Comparison of ENCODE assay signal across 1 cellular context in the genomic region with DNA sequence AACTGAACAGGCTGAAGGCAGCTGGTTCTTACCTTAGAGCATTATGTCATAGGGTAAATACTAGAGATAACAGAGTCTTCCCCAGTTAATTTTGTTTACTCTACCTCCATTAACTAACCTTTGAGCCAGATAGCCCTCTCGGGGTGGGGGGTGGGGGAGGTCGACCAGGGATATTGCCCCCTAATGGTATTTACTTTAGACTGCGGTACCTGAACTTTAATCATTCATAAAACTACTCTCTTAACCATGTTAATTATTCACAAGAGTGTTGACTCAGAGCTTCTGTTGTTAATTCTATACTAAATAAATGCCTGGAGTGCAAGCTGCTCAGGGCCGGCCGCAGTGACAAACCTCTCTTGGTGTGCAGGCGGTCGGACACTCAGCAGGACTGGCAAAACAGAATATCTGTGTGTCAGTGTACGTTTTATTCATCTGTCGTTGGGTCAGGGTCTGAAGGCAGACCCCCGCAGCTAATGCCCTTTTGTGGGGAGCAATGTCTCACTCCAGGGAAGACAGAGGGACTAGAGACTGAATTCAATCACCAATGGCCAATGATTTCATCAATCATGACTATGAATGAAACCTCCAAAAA.
TF ChIP-seq lines count a peak whose summit lies in the region.

No MANE protein-coding gene starts in this region.

TF ChIP-seq in HepG2, 621 proteins besides CTCF, POLR2A, EP300 and RAD21 (continued from another document and continues in another):
- TF ChIP-seq, protein P1, sequence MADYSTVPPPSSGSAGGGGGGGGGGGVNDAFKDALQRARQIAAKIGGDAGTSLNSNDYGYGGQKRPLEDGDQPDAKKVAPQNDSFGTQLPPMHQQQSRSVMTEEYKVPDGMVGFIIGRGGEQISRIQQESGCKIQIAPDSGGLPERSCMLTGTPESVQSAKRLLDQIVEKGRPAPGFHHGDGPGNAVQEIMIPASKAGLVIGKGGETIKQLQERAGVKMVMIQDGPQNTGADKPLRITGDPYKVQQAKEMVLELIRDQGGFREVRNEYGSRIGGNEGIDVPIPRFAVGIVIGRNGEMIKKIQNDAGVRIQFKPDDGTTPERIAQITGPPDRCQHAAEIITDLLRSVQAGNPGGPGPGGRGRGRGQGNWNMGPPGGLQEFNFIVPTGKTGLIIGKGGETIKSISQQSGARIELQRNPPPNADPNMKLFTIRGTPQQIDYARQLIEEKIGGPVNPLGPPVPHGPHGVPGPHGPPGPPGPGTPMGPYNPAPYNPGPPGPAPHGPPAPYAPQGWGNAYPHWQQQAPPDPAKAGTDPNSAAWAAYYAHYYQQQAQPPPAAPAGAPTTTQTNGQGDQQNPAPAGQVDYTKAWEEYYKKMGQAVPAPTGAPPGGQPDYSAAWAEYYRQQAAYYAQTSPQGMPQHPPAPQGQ (CRISPR knock-in tag; IDR thresholded peaks at IDR 0.05; ENCODE audit: borderline replicate concordance) = no peak
- TF ChIP-seq SRSF1 (optimal IDR thresholded peaks at IDR 0.05; ENCODE audit: low read depth, low read length) (no peak), ZNF510 (CRISPR knock-in tag; IDR thresholded peaks at IDR 0.05; ENCODE audit: low read depth) (no peak), KMT2B (CRISPR knock-in tag; IDR thresholded peaks at IDR 0.05) (peak; percentile 82; the same call in 1 of the 2 replicates), ZNF253 (CRISPR knock-in tag; IDR thresholded peaks at IDR 0.05; ENCODE audit: borderline replicate concordance) (no peak), ZNF30 (CRISPR knock-in tag; IDR thresholded peaks at IDR 0.05) (no peak), MYNN (CRISPR knock-in tag; IDR thresholded peaks at IDR 0.05; ENCODE audit: low read depth) (no peak; the same call in 1 of the 2 replicates), SIX1 (CRISPR knock-in tag; IDR thresholded peaks at IDR 0.05; ENCODE audit: borderline replicate concordance) (peak; percentile 96), ZMYM3 (CRISPR knock-in tag; IDR thresholded peaks at IDR 0.05) (peak; percentile 100), ZFP36L2 (CRISPR knock-in tag; IDR thresholded peaks at IDR 0.05) (no peak), ZNF3 (CRISPR knock-in tag; IDR thresholded peaks at IDR 0.05) (peak; percentile 38; the same call in 1 of the 2 replicates), RARA (CRISPR knock-in tag; IDR thresholded peaks at IDR 0.05) (peak; percentile 87), ATF7-NPFF (CRISPR knock-in tag; IDR thresholded peaks at IDR 0.05; ENCODE audit: low read depth) (no peak; the same call in 1 of the 2 replicates), NFE2L1 (CRISPR knock-in tag; IDR thresholded peaks at IDR 0.05; ENCODE audit: borderline replicate concordance) (no peak), ZNF788 (CRISPR knock-in tag; IDR thresholded peaks at IDR 0.05; ENCODE audit: borderline replicate concordance) (peak; percentile 77; the same call in 1 of the 2 replicates), RFX1 (IDR thresholded peaks at IDR 0.05) (no peak), HDAC2 (CRISPR knock-in tag; IDR thresholded peaks at IDR 0.05) (peak; percentile 96), SNAPC2 (CRISPR knock-in tag; IDR thresholded peaks at IDR 0.05) (peak; percentile 81), GPN1 (CRISPR knock-in tag; IDR thresholded peaks at IDR 0.05; ENCODE audit: borderline replicate concordance) (no peak), ZKSCAN5 (CRISPR knock-in tag; IDR thresholded peaks at IDR 0.05) (no peak), PHB2 (IDR thresholded peaks at IDR 0.05; ENCODE audit: partially characterized antibody) (no peak), MXI1 (IDR thresholded peaks at IDR 0.05; ENCODE audit: borderline replicate concordance, low read depth, low read length) (no peak; the same call in 2 of the 3 replicates), HNRNPUL1 (IDR thresholded peaks at IDR 0.05; ENCODE audit: low read depth, low read length) (peak; percentile 86; the same call in 1 of the 2 replicates), MAFK (conservative IDR thresholded peaks at IDR 0.05 in 1 of 2, IDR thresholded peaks at IDR 0.05 in 1 of 2; ENCODE audit: low read length in 2 of 2) (0 out of 4 replicates have a peak, but pooled peaks of 1 of the 2 experiments have one; percentile 8), ZNF557 (CRISPR knock-in tag; IDR thresholded peaks at IDR 0.05) (no peak), SOX6 (IDR thresholded peaks at IDR 0.05) (no peak), SOX6 (CRISPR knock-in tag; IDR thresholded peaks at IDR 0.05) (peak; percentile 93; the same call in 1 of the 2 replicates), ZNF879 (CRISPR knock-in tag; IDR thresholded peaks at IDR 0.05) (no peak), NONO (IDR thresholded peaks at IDR 0.05) (no peak), NONO (CRISPR knock-in tag; conservative IDR thresholded peaks at IDR 0.05) (peak; percentile 68), ZNF235 (CRISPR knock-in tag; IDR thresholded peaks at IDR 0.05; ENCODE audit: borderline replicate concordance) (peak; percentile 51; the same call in 1 of the 2 replicates), NR2C2 (CRISPR knock-in tag; IDR thresholded peaks at IDR 0.05; ENCODE audit: borderline replicate concordance) (peak; percentile 31; the same call in 1 of the 2 replicates), HMG20B (CRISPR knock-in tag; conservative IDR thresholded peaks at IDR 0.05) (peak; percentile 87; the same call in 1 of the 2 replicates), AKAP8 (CRISPR knock-in tag; IDR thresholded peaks at IDR 0.05) (no peak), NR2F6 (IDR thresholded peaks at IDR 0.05) (peak; percentile 94), NR2F6 (CRISPR knock-in tag; IDR thresholded peaks at IDR 0.05) (peak; percentile 84), BHLHE40 (IDR thresholded peaks at IDR 0.05; ENCODE audit: low read length) (no peak), TSC22D2 (CRISPR knock-in tag; IDR thresholded peaks at IDR 0.05; ENCODE audit: borderline replicate concordance) (no peak), SP5 (CRISPR knock-in tag; IDR thresholded peaks at IDR 0.05; ENCODE audit: borderline replicate concordance, low read depth) (no peak), MTF1 (CRISPR knock-in tag; IDR thresholded peaks at IDR 0.05) (peak; percentile 75; the same call in 1 of the 2 replicates), SATB2 (CRISPR knock-in tag; IDR thresholded peaks at IDR 0.05) (peak; percentile 71; the same call in 1 of the 2 replicates), CBX5 (CRISPR knock-in tag; IDR thresholded peaks at IDR 0.05; ENCODE audit: borderline replicate concordance) (peak; percentile 96), TEAD2 (CRISPR knock-in tag; IDR thresholded peaks at IDR 0.05) (no peak)
- TF ChIP-seq, protein P2, sequence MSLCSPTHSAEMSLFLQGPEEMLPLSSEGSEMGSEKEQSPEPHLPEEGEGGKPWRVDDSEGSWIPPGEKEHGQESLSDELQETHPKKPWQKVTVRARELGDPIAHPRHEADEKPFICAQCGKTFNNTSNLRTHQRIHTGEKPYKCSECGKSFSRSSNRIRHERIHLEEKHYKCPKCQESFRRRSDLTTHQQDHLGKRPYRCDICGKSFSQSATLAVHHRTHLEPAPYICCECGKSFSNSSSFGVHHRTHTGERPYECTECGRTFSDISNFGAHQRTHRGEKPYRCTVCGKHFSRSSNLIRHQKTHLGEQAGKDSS (CRISPR knock-in tag; IDR thresholded peaks at IDR 0.05; ENCODE audit: borderline replicate concordance, low read depth) = peak; percentile 81; the same call in 1 of the 2 replicates
- TF ChIP-seq, protein P3, sequence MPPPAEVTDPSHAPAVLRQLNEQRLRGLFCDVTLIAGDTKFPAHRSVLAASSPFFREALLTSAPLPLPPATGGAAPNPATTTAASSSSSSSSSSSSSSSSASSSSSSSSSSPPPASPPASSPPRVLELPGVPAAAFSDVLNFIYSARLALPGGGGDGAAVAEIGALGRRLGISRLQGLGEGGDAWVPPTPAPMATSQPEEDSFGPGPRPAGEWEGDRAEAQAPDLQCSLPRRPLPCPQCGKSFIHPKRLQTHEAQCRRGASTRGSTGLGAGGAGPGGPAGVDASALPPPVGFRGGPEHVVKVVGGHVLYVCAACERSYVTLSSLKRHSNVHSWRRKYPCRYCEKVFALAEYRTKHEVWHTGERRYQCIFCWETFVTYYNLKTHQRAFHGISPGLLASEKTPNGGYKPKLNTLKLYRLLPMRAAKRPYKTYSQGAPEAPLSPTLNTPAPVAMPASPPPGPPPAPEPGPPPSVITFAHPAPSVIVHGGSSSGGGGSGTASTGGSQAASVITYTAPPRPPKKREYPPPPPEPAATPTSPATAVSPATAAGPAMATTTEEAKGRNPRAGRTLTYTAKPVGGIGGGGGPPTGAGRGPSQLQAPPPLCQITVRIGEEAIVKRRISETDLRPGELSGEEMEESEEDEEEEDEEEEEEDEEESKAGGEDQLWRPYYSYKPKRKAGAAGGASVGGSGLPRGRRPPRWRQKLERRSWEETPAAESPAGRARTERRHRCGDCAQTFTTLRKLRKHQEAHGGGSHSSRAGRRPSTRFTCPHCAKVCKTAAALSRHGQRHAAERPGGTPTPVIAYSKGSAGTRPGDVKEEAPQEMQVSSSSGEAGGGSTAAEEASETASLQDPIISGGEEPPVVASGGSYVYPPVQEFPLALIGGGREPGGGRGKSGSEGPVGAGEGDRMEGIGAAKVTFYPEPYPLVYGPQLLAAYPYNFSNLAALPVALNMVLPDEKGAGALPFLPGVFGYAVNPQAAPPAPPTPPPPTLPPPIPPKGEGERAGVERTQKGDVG (CRISPR knock-in tag; IDR thresholded peaks at IDR 0.05; ENCODE audit: borderline replicate concordance) = peak; percentile 73
- TF ChIP-seq, protein P4, sequence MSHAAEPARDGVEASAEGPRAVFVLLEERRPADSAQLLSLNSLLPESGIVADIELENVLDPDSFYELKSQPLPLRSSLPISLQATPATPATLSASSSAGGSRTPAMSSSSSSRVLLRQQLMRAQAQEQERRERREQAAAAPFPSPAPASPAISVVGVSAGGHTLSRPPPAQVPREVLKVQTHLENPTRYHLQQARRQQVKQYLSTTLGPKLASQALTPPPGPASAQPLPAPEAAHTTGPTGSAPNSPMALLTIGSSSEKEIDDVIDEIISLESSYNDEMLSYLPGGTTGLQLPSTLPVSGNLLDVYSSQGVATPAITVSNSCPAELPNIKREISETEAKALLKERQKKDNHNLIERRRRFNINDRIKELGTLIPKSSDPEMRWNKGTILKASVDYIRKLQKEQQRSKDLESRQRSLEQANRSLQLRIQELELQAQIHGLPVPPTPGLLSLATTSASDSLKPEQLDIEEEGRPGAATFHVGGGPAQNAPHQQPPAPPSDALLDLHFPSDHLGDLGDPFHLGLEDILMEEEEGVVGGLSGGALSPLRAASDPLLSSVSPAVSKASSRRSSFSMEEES (CRISPR knock-in tag; IDR thresholded peaks at IDR 0.05) = peak; percentile 32; the same call in 1 of the 2 replicates
- TF ChIP-seq, protein P5, sequence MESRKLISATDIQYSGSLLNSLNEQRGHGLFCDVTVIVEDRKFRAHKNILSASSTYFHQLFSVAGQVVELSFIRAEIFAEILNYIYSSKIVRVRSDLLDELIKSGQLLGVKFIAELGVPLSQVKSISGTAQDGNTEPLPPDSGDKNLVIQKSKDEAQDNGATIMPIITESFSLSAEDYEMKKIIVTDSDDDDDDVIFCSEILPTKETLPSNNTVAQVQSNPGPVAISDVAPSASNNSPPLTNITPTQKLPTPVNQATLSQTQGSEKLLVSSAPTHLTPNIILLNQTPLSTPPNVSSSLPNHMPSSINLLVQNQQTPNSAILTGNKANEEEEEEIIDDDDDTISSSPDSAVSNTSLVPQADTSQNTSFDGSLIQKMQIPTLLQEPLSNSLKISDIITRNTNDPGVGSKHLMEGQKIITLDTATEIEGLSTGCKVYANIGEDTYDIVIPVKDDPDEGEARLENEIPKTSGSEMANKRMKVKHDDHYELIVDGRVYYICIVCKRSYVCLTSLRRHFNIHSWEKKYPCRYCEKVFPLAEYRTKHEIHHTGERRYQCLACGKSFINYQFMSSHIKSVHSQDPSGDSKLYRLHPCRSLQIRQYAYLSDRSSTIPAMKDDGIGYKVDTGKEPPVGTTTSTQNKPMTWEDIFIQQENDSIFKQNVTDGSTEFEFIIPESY (CRISPR knock-in tag; IDR thresholded peaks at IDR 0.05) = no peak
- TF ChIP-seq, protein P6, sequence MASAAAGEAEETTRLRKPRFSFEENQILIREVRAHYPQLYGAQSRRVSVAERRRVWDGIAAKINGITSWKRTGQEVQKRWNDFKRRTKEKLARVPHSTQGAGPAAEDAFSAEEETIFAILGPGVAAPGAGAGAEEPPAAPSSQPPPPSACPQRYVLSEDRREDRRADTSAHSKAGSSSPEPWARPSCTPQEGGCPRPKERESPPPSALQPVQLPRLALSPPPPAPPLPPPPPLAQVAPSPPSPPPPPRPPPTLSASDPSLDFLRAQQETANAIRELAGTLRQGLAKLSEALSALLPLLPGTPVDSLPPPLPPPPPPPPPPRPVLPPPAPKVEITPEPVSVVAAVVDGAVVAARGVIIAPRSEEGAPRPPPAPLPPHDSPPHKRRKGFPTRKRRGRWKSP (CRISPR knock-in tag; IDR thresholded peaks at IDR 0.05) = peak; percentile 78; the same call in 1 of the 2 replicates
- TF ChIP-seq, protein P7, sequence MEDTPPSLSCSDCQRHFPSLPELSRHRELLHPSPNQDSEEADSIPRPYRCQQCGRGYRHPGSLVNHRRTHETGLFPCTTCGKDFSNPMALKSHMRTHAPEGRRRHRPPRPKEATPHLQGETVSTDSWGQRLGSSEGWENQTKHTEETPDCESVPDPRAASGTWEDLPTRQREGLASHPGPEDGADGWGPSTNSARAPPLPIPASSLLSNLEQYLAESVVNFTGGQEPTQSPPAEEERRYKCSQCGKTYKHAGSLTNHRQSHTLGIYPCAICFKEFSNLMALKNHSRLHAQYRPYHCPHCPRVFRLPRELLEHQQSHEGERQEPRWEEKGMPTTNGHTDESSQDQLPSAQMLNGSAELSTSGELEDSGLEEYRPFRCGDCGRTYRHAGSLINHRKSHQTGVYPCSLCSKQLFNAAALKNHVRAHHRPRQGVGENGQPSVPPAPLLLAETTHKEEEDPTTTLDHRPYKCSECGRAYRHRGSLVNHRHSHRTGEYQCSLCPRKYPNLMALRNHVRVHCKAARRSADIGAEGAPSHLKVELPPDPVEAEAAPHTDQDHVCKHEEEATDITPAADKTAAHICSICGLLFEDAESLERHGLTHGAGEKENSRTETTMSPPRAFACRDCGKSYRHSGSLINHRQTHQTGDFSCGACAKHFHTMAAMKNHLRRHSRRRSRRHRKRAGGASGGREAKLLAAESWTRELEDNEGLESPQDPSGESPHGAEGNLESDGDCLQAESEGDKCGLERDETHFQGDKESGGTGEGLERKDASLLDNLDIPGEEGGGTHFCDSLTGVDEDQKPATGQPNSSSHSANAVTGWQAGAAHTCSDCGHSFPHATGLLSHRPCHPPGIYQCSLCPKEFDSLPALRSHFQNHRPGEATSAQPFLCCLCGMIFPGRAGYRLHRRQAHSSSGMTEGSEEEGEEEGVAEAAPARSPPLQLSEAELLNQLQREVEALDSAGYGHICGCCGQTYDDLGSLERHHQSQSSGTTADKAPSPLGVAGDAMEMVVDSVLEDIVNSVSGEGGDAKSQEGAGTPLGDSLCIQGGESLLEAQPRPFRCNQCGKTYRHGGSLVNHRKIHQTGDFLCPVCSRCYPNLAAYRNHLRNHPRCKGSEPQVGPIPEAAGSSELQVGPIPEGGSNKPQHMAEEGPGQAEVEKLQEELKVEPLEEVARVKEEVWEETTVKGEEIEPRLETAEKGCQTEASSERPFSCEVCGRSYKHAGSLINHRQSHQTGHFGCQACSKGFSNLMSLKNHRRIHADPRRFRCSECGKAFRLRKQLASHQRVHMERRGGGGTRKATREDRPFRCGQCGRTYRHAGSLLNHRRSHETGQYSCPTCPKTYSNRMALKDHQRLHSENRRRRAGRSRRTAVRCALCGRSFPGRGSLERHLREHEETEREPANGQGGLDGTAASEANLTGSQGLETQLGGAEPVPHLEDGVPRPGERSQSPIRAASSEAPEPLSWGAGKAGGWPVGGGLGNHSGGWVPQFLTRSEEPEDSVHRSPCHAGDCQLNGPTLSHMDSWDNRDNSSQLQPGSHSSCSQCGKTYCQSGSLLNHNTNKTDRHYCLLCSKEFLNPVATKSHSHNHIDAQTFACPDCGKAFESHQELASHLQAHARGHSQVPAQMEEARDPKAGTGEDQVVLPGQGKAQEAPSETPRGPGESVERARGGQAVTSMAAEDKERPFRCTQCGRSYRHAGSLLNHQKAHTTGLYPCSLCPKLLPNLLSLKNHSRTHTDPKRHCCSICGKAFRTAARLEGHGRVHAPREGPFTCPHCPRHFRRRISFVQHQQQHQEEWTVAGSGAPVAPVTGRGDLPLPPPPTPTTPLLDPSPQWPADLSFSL (CRISPR knock-in tag; IDR thresholded peaks at IDR 0.05) = no peak
